In the genomic region with DNA sequence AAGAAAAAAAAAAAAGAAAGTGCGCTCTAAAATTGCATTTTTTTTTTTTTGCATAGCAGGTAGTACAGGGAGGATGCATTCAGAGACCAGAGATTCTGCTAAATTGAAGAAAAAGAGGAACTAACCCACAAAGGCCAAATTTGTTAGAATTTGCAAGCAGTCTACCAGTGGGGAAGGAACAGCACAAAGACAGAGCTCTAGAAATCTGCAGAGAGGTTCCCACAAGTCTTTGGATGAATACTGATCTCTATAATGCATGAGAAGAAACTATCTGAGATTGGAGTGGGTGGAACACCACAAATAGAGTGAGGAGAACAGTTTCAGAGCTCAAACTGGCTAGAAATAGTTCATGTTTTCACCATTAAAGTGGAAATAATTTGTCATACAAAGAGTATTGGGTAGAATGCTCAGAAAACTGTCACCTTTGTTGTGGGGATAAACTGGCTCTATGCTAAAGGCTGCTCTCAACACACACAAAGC, we compare ENCODE assay signal across 12 cellular contexts.
DNase-seq lines count a peak whose midpoint lies in the region; ATAC-seq and TF ChIP-seq lines count a peak whose summit lies in the region.
"Had no signal": no experiment of that assay in that cellular context is flagged by ENCODE, and none has a peak within 500 bp of the region (broad histone marks: within the 10 kb centered on the region; RNA-seq: fewer than 3 reads in every experiment).

No MANE protein-coding gene starts in this region.

- peak; percentile 83 for ATAC-seq in GM18861 (IDR thresholded peaks at IDR 0.05; ENCODE audit: unreplicated experiment)
- peak; percentile 90 for ATAC-seq in GM21526 (IDR thresholded peaks at IDR 0.05; ENCODE audit: low FRiP score, unreplicated experiment)
- peak; percentile 96 for ATAC-seq in HG03432 (IDR thresholded peaks at IDR 0.05; ENCODE audit: unreplicated experiment)
- peak; percentile 63 for ATAC-seq in activated naive CD8-positive, alpha-beta T cell treated with anti-CD3 and anti-CD28 coated beads, Interleukin-2, amount 10 ng/mL, durations not matched to agents 7 days and 5 days (ENCODE audit: low read depth)
- ATAC-seq in left lobe of liver: no peak
- no peak for ATAC-seq in T-cell (replicated peaks in 1 of 4)

- H3K27me3 ChIP-seq in sigmoid colon: no peaks in the 10 kb centered on the region
- H3K27me3 ChIP-seq in esophagus muscularis mucosa: no peaks in the 10 kb centered on the region

- no peak overlapping the region for H3K4me3 Mint-ChIP-seq in activated naive CD8-positive, alpha-beta T cell treated with anti-CD3 and anti-CD28 coated beads, Interleukin-2, amount 10 ng/mL, durations not matched to agents 7 days and 5 days
- H3K4me3 Mint-ChIP-seq in T-cell: no peak overlapping the region
- H3K4me3 Mint-ChIP-seq: central memory CD8-positive, alpha-beta T cell had no signal

- POLR2A ChIA-PET in activated naive CD8-positive, alpha-beta T cell treated with anti-CD3 and anti-CD28 coated beads, Interleukin-2, amount 10 ng/mL, durations not matched to agents 7 days and 5 days (lab: Charles Lee): interaction anchor here (0.7 kb wide), 2 partner anchors 10 to 41 kb away, joined by 3 to 5 read pairs; no protein-coding TSS in a partner anchor
- POLR2A ChIA-PET in T-cell (lab: Charles Lee): interaction anchor here in 1 of 2 donors (0.7 kb wide), 1 partner anchor 8 kb away, joined by 3 read pairs; no protein-coding TSS in a partner anchor

- H3K4me1 Mint-ChIP-seq in activated naive CD8-positive, alpha-beta T cell treated with anti-CD3 and anti-CD28 coated beads, Interleukin-2, amount 10 ng/mL, durations not matched to agents 7 days and 5 days: peaks cover 11% of the 10 kb centered on the region
- H3K4me1 Mint-ChIP-seq in T-cell: peaks cover 6 to 18% (median 17%) of the 10 kb centered on the region in 3 donors
- H3K4me1 Mint-ChIP-seq: central memory CD8-positive, alpha-beta T cell had no signal

- TF ChIP-seq CTCF in sigmoid colon (IDR thresholded peaks at IDR 0.05) (no peak), esophagus muscularis mucosa (IDR thresholded peaks at IDR 0.05) (no peak)

- intact Hi-C loops in sigmoid colon (cut with DNase I) (no loop called here), esophagus muscularis mucosa (cut with DNase I) (no loop called here)

- H3K9me3 ChIP-seq in sigmoid colon (no peaks in the 10 kb centered on the region), esophagus muscularis mucosa (no peaks in the 10 kb centered on the region)

- TF ChIP-seq EP300 in sigmoid colon (IDR thresholded peaks at IDR 0.05) (no peak), esophagus muscularis mucosa (IDR thresholded peaks at IDR 0.05) (no peak)

- no peaks in the 10 kb centered on the region for H3K27me3 Mint-ChIP-seq in activated naive CD8-positive, alpha-beta T cell treated with anti-CD3 and anti-CD28 coated beads, Interleukin-2, amount 10 ng/mL, durations not matched to agents 7 days and 5 days
- no peaks in the 10 kb centered on the region for H3K27me3 Mint-ChIP-seq in T-cell
- H3K27me3 Mint-ChIP-seq: central memory CD8-positive, alpha-beta T cell had no signal

- H3K27ac ChIP-seq in sigmoid colon (no peak overlapping the region), esophagus muscularis mucosa (replicated peaks in 1 of 4) (no peak overlapping the region)

- TF ChIP-seq POLR2A in sigmoid colon (IDR thresholded peaks at IDR 0.05) (no peak), esophagus muscularis mucosa (IDR thresholded peaks at IDR 0.05; ENCODE audit: low read depth) (no peak)

- 69 to 89% methylated on average over 1 of the region's 1 CpG for WGBS in sigmoid colon, 2 donors
- 84% methylated on average over 1 of the region's 1 CpG for WGBS in esophagus muscularis mucosa

- peak overlapping the region; percentile 26 for H3K27ac Mint-ChIP-seq in activated naive CD8-positive, alpha-beta T cell treated with anti-CD3 and anti-CD28 coated beads, Interleukin-2, amount 10 ng/mL, durations not matched to agents 7 days and 5 days
- peak overlapping the region in 1 of 2 donors; percentile 54 for H3K27ac Mint-ChIP-seq in T-cell

- no peaks in the 10 kb centered on the region for H3K36me3 ChIP-seq in sigmoid colon
- no peaks in the 10 kb centered on the region for H3K36me3 ChIP-seq in esophagus muscularis mucosa

- CTCF ChIA-PET in T-cell (lab: Charles Lee): interaction anchor here (0.6 to 0.7 kb wide), 3 partner anchors 41 to 171 kb away, joined by 3 to 4 read pairs (median 3); no protein-coding TSS in a partner anchor

- no peak overlapping the region for H3K4me3 ChIP-seq in sigmoid colon
- H3K4me3 ChIP-seq in esophagus muscularis mucosa: no peak overlapping the region

- peaks cover 2% of the 10 kb centered on the region for H3K9me3 Mint-ChIP-seq in activated naive CD8-positive, alpha-beta T cell treated with anti-CD3 and anti-CD28 coated beads, Interleukin-2, amount 10 ng/mL, durations not matched to agents 7 days and 5 days
- no peaks in the 10 kb centered on the region for H3K9me3 Mint-ChIP-seq in T-cell
- H3K9me3 Mint-ChIP-seq: central memory CD8-positive, alpha-beta T cell had no signal

- H3K36me3 Mint-ChIP-seq in activated naive CD8-positive, alpha-beta T cell treated with anti-CD3 and anti-CD28 coated beads, Interleukin-2, amount 10 ng/mL, durations not matched to agents 7 days and 5 days: peaks cover 4% of the 10 kb centered on the region
- H3K36me3 Mint-ChIP-seq in T-cell: no peaks in the 10 kb centered on the region

- no peak for DNase-seq in activated naive CD8-positive, alpha-beta T cell treated with anti-CD3 and anti-CD28 coated beads, Interleukin-2, amount 10 ng/mL, durations not matched to agents 7 days and 5 days
- DNase-seq in sigmoid colon (no peak), left lobe of liver (ENCODE audit: low spot score) (no peak), esophagus muscularis mucosa (ENCODE audit: extremely low spot score) (no peak), T-cell (no peak)
- DNase-seq: GDM1; stimulated activated CD8-positive, alpha-beta memory T cell treated with anti-CD3 and anti-CD28 coated beads, Interleukin-4, amount 100 ng/mL, for 48 hours; T1000 had no signal

- H3K4me1 ChIP-seq in sigmoid colon (no peaks in the 10 kb centered on the region), esophagus muscularis mucosa (no peaks in the 10 kb centered on the region)

Comparison
In these comparisons a context has a peak if more than half of its experiments do, and no peak if none do; other contexts are left out.
1. ATAC-seq: peak in GM18861 (single experiment), GM21526 (single experiment), HG03432 (single experiment) and activated naive CD8-positive, alpha-beta T cell treated with anti-CD3 and anti-CD28 coated beads, Interleukin-2, amount 10 ng/mL, durations not matched to agents 7 days and 5 days (single experiment); none in left lobe of liver (single experiment) and T-cell (0 of 4).